Comparison of ENCODE assay signal across 8 cellular contexts in the genomic region with DNA sequence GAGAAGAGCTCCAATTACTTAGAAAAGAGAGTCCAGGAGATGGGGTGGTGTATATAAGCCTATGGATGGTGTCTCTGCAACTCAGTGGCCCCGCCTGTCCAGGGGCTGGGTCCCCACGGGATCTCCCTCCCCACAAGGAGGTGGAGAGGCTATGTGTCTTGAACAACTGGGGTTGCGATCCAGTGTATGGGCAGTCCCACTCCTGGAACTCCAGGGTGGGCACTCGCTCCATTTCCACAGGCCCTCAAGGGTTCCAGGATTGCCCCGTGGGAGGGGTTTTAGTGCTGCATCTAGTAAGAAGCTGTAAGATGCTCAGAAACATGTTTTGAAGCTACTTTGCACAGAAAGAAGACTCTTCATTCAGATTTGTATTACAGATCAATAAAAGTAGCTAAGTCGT. TPM values are rescaled to one million over a fixed set of nuclear protein-coding genes. Genes with fewer than 3 reads are reported as not detected.
DNase-seq lines count a peak whose midpoint lies in the region; ATAC-seq and TF ChIP-seq lines count a peak whose summit lies in the region.

No MANE protein-coding gene starts in this region.

- peaks cover 2% of the 10 kb centered on the region for H3K36me3 Mint-ChIP-seq in nephron (ENCODE audit: low read depth)

- H3K4me3 ChIP-seq in H7 (ENCODE audit: insufficient read depth, low read depth, low read length) = peak overlapping the region; percentile 67; the same call in 1 of the 2 replicates
- peak overlapping the region; percentile 90 for H3K4me3 ChIP-seq in SJSA1

- DNase-seq in D341Med (ENCODE audit: low spot score) (peak; percentile 37), H7 (peak; percentile 26), SJSA1 (ENCODE audit: low read depth in 1 of 2, low spot score in 2 of 2) (no peak), epithelial cell of prostate (ENCODE audit: low read depth, low spot score) (no peak), NCI-H1694 treated with DMSO at 0.1 percent for 48 hours (lab: John Stamatoyannopoulos, UW) (no peak), A172 (ENCODE audit: low spot score) (no peak)

- H3K27me3 Mint-ChIP-seq in nephron (ENCODE audit: low read depth) = peaks cover 4% of the 10 kb centered on the region

- no peaks in the 10 kb centered on the region for H3K9me3 ChIP-seq in SJSA1 (replicated peaks)

- H3K4me1 ChIP-seq in SJSA1 (replicated peaks) = peaks cover 15% of the 10 kb centered on the region

- peak overlapping the region; percentile 97 to 98 (median 98) for H3K27ac Mint-ChIP-seq in nephron

- TF ChIP-seq CTCF in nephron (IDR thresholded peaks at IDR 0.05; ENCODE audit: unreplicated experiment in 3 of 3) = no peak

- ATAC-seq in HG02852 (IDR thresholded peaks at IDR 0.05; ENCODE audit: unreplicated experiment) = no peak

- H3K4me3 Mint-ChIP-seq in nephron = peak overlapping the region; percentile 94 to 95 (median 95)

- H3K27me3 ChIP-seq in H7 (ENCODE audit: control insufficient read depth, insufficient read depth, low read length) (no peaks in the 10 kb centered on the region; the same call in 1 of the 2 replicates), SJSA1 (replicated peaks) (0 out of 2 replicates have a peak, but pooled peaks cover 6% of the 10 kb centered on the region)

- H3K36me3 ChIP-seq in H7 (replicated peaks; ENCODE audit: control insufficient read depth, insufficient read depth, low read length) (no peaks in the 10 kb centered on the region), SJSA1 (peaks cover 10% of the 10 kb centered on the region)

- H3K27ac ChIP-seq in SJSA1 = peak overlapping the region; percentile 76
- H3K27ac ChIP-seq in epithelial cell of prostate = peak overlapping the region; percentile 89

- no peaks in the 10 kb centered on the region for H3K9me3 Mint-ChIP-seq in nephron

- H3K4me1 Mint-ChIP-seq in nephron = peaks cover 69% of the 10 kb centered on the region

RNA-seq across cellular contexts. Expression of a gene that starts 0.6 kb away (rescaled TPM):
- 38.4 and 45.2 TPM in 2 replicates for total RNA-seq in H7 (2014; rRNA removed; shearing (Covaris generic))
- total RNA-seq in SJSA1 (2014; rRNA removed; shearing (Covaris generic)) = 93.6 and 179 TPM in 2 replicates
- 55.9 and 58.8 TPM in 2 replicates for total RNA-seq in A172 (2014; rRNA removed; shearing (Covaris generic))

Comparison
In these comparisons a context has a peak if more than half of its experiments do, and no peak if none do; other contexts are left out.
1. DNase-seq: peak in D341Med (single experiment) and H7 (single experiment); none in SJSA1 (0 of 2), epithelial cell of prostate (single experiment), NCI-H1694 treated with DMSO at 0.1 percent for 48 hours (single experiment) and A172 (single experiment).